Comparison of ENCODE assay signal across 15 cellular contexts in the genomic region with DNA sequence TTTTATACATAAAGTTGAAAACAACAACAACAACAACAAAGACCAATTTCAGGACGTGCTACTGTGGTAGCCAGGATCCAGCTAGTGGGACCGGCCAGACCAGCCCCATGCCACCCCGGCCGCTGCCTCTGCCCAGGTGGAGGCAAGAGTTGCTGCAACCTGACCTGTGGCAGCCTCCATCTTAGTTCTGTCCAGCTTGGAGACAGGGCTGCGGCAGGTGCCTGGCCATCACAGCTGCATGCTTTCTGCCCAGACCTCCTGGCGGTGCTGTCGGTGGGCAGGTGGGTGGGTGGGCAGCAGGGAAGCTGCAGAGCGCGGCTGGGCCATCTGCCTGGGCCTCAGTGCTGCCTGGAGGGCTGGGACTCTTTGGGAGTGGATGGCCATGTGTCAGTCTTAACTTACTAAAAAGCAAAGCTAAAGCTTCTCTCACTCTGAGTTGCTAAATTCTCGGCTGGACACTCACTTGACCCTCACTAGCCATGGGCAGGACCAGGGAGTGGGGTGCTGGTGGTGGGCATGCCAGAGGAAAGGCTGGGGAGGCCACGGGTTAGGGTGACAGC. TPM values are rescaled to one million over a fixed set of nuclear protein-coding genes. Genes with fewer than 3 reads are reported as not detected.
DNase-seq lines count a peak whose midpoint lies in the region; ATAC-seq and TF ChIP-seq lines count a peak whose summit lies in the region.
"Had no signal": no experiment of that assay in that cellular context is flagged by ENCODE, and none has a peak within 500 bp of the region (broad histone marks: within the 10 kb centered on the region; RNA-seq: fewer than 3 reads in every experiment).

No MANE protein-coding gene starts in this region.

- H2BK5ac ChIP-seq in neuronal stem cell (ENCODE audit: low read length): no peak overlapping the region

- DNase-seq in D341Med (ENCODE audit: low spot score) (peak; percentile 35), RWPE1 (ENCODE audit: low spot score) (no peak), neuronal stem cell (ENCODE audit: low spot score) (no peak), substantia nigra (lab: John Stamatoyannopoulos, UW) (no peak), esophagus squamous epithelium (lab: John Stamatoyannopoulos, UW) (no peak)
- no peak for DNase-seq in activated T-cell treated with anti-CD3 and anti-CD28 coated beads, Interleukin-2, amount 50 U/mL, for 72 hours
- DNase-seq: ACHN; AML-193; CD4-positive, CD25-positive, alpha-beta regulatory T cell; GDM1; Karpas-422; MG63; NCI-H1092; NCI-H1694 had no signal

- no peak overlapping the region for H2AFZ ChIP-seq in neuronal stem cell (ENCODE audit: low read length)

- H3K18ac ChIP-seq in neuronal stem cell (ENCODE audit: low read length): peak overlapping the region; percentile 65

- no peak for TF ChIP-seq CTCF in RWPE1 (conservative IDR thresholded peaks at IDR 0.05; ENCODE audit: low read depth)
- no peak for TF ChIP-seq CTCF in esophagus squamous epithelium (IDR thresholded peaks at IDR 0.05)

- no peak overlapping the region for H3K27ac Mint-ChIP-seq in activated T-cell treated with anti-CD3 and anti-CD28 coated beads, Interleukin-2, amount 50 U/mL, for 72 hours

- no peak overlapping the region for H2AK5ac ChIP-seq in neuronal stem cell (ENCODE audit: low read depth, low read length)

- no peak for TF ChIP-seq POLR2A in esophagus squamous epithelium (IDR thresholded peaks at IDR 0.05)

- peaks cover 14 to 26% of the 10 kb centered on the region in 2 donors for H3K36me3 Mint-ChIP-seq in activated T-cell treated with anti-CD3 and anti-CD28 coated beads, Interleukin-2, amount 50 U/mL, for 72 hours (ENCODE audit: insufficient read depth in 2 of 2)

- CTCF ChIA-PET in RWPE1 (lab: Yijun Ruan, JAX): no interaction called here

- H3K27me3 Mint-ChIP-seq in activated T-cell treated with anti-CD3 and anti-CD28 coated beads, Interleukin-2, amount 50 U/mL, for 72 hours (ENCODE audit: low read depth): no peaks in the 10 kb centered on the region
- H3K27me3 Mint-ChIP-seq: CD4-positive, CD25-positive, alpha-beta regulatory T cell had no signal

- intact Hi-C loops in esophagus squamous epithelium (cut with DNase I): no loop called here

- no peak overlapping the region for H2BK15ac ChIP-seq in neuronal stem cell (ENCODE audit: low read length)

- no peak overlapping the region for H3K14ac ChIP-seq in neuronal stem cell (ENCODE audit: low read length)

- WGBS in neuronal stem cell (ENCODE audit: extremely low coverage in 2 of 2, insufficient read length in 2 of 2, insufficient replicate concordance in 1 of 2), 2 donors: no CpG with 5 or more reads among the region's 11 CpGs
- WGBS in esophagus squamous epithelium, 2 donors: 74 to 91% methylated on average over 2 to 4 of the region's 11 CpGs

- ATAC-seq in activated T-cell treated with anti-CD3 and anti-CD28 coated beads, Interleukin-2, amount 50 U/mL, for 72 hours (replicated peaks in 1 of 2): no peak
- no peak for ATAC-seq in GM19395 (IDR thresholded peaks at IDR 0.05; ENCODE audit: unreplicated experiment)

- H3K9ac ChIP-seq in neuronal stem cell (ENCODE audit: low read depth, low read length, poor library complexity): no peak overlapping the region

- H3K4me1 Mint-ChIP-seq in activated T-cell treated with anti-CD3 and anti-CD28 coated beads, Interleukin-2, amount 50 U/mL, for 72 hours (ENCODE audit: low read depth): peaks cover 14% of the 10 kb centered on the region

- H3K27ac ChIP-seq in RWPE1 (peak overlapping the region; percentile 91), neuronal stem cell (replicated peaks; ENCODE audit: low read length) (no peak overlapping the region), substantia nigra (ENCODE audit: low read depth, low read length, poor library complexity, severe bottlenecking) (peak overlapping the region; percentile 8), esophagus squamous epithelium (no peak overlapping the region)

- no peak overlapping the region for H3K4ac ChIP-seq in neuronal stem cell (ENCODE audit: low read length)

- H3K4me1 ChIP-seq in neuronal stem cell (ENCODE audit: control insufficient read depth in 2 of 2, insufficient read depth in 1 of 2, low read depth in 1 of 2, low read length in 2 of 2) (peaks cover 0 to 9% of the 10 kb centered on the region in 2 donors), esophagus squamous epithelium (peaks cover 9 to 58% (median 29%) of the 10 kb centered on the region in 3 donors)

- H3K9me3 ChIP-seq in neuronal stem cell (replicated peaks in 1 of 2; ENCODE audit: control insufficient read depth in 2 of 2, insufficient read depth in 1 of 2, low read depth in 1 of 2, low read length in 2 of 2) (peaks cover 3 to 25% of the 10 kb centered on the region in 2 donors), esophagus squamous epithelium (no peaks in the 10 kb centered on the region)
- H3K9me3 ChIP-seq: MG63 had no signal

- no peak overlapping the region for H3K4me2 ChIP-seq in neuronal stem cell (ENCODE audit: insufficient read depth, low read length, poor library complexity, severe bottlenecking)

- no peaks in the 10 kb centered on the region for H3K79me1 ChIP-seq in neuronal stem cell (ENCODE audit: low read depth, low read length)

- POLR2A ChIA-PET in RWPE1 (lab: Yijun Ruan, JAX; ENCODE audit: low non-redundant PET): no interaction called here

- H4K91ac ChIP-seq in neuronal stem cell (ENCODE audit: low read depth, low read length, poor library complexity): no peak overlapping the region

- H3K4me3 Mint-ChIP-seq in activated T-cell treated with anti-CD3 and anti-CD28 coated beads, Interleukin-2, amount 50 U/mL, for 72 hours: no peak overlapping the region

- no peak overlapping the region for H4K8ac ChIP-seq in neuronal stem cell (ENCODE audit: low read depth, low read length)

- peaks cover 5 to 7% of the 10 kb centered on the region in 2 donors for H3K9me3 Mint-ChIP-seq in activated T-cell treated with anti-CD3 and anti-CD28 coated beads, Interleukin-2, amount 50 U/mL, for 72 hours

- no peak overlapping the region for H2BK120ac ChIP-seq in neuronal stem cell (ENCODE audit: low read depth, low read length)

- peak overlapping the region; percentile 48 for H3K23ac ChIP-seq in neuronal stem cell (ENCODE audit: low read depth, low read length, poor library complexity)

- no peak overlapping the region for H3K4me3 ChIP-seq in neuronal stem cell (ENCODE audit: low read length in 2 of 2)
- H3K4me3 ChIP-seq in esophagus squamous epithelium: no peak overlapping the region
- H3K4me3 ChIP-seq: MG63 had no signal

- peaks cover 8 to 44% of the 10 kb centered on the region in 2 donors for H3K36me3 ChIP-seq in neuronal stem cell (replicated peaks in 1 of 2; ENCODE audit: control insufficient read depth in 2 of 2, insufficient read depth in 2 of 2, low read length in 2 of 2)
- peaks cover 0 to 43% (median 0%) of the 10 kb centered on the region in 3 donors for H3K36me3 ChIP-seq in esophagus squamous epithelium

- H3K27me3 ChIP-seq in neuronal stem cell (ENCODE audit: control insufficient read depth in 3 of 3, insufficient read depth in 3 of 3, low read depth in 1 of 3, low read length in 3 of 3) (no peaks in the 10 kb centered on the region), esophagus squamous epithelium (no peaks in the 10 kb centered on the region)
- H3K27me3 ChIP-seq: MG63 had no signal

- no peak overlapping the region for H2BK12ac ChIP-seq in neuronal stem cell (ENCODE audit: low read length)

RNA-seq across cellular contexts. Expression of gene KIAA1614, which starts 38.6 kb away (rescaled TPM):
- 3.4 TPM for polyA plus RNA-seq in neuronal stem cell (2013, experiment 1 of 2)
- 3.7 TPM for polyA plus RNA-seq in neuronal stem cell (2013, experiment 2 of 2)
- total RNA-seq in activated T-cell treated with anti-CD3 and anti-CD28 coated beads, Interleukin-2, amount 50 U/mL, for 72 hours: under 1 TPM; 0.02 to 0.07 TPM
- total RNA-seq in esophagus squamous epithelium: 1 to 10 TPM in 2 of 4 donors, under 1 TPM in 2; 0.66 to 7.6 (median 2.8) TPM

Comparison
In these comparisons a context has a peak if more than half of its experiments do, and no peak if none do; other contexts are left out.
1. H3K27ac ChIP-seq: peak in RWPE1 (single experiment) and substantia nigra (single experiment); none in neuronal stem cell (single experiment) and esophagus squamous epithelium (0 of 4).